In genomic region chr11:8285228-8285627, GRCh38 we compare ENCODE assay signal across 36 cellular contexts. TPM values are rescaled to one million over a fixed set of nuclear protein-coding genes. Genes with fewer than 3 reads are reported as not detected.
"Had no signal": no experiment of that assay in that cellular context is flagged by ENCODE, and none has a peak within 500 bp of the region (broad histone marks: within the 10 kb centered on the region; RNA-seq: fewer than 3 reads in every experiment).

No MANE protein-coding gene starts in this region.

- FAIRE-seq: TTC549, urothelium cell line had no signal

- H3K36me3 Mint-ChIP-seq: activated CD4-positive, alpha-beta memory T cell treated with anti-CD3 and anti-CD28 coated beads for 36 hours; activated naive CD8-positive, alpha-beta T cell treated with anti-CD3 and anti-CD28 coated beads for 36 hours; brain had no signal

- DNase-seq: activated CD4-positive, alpha-beta memory T cell treated with anti-CD3 and anti-CD28 coated beads for 36 hours; activated CD4-positive, alpha-beta T cell treated with anti-CD3 and anti-CD28 coated beads for 48 hours; activated naive CD4-positive, alpha-beta T cell treated with anti-CD3 and anti-CD28 coated beads for 36 hours; activated naive CD8-positive, alpha-beta T cell treated with anti-CD3 and anti-CD28 coated beads for 36 hours; activated T-cell treated with anti-CD3 and anti-CD28 coated beads for 4 hours; activated T-cell treated with anti-CD3 and anti-CD28 coated beads, Interleukin-2, amount 50 U/mL, for 72 hours; effector CD4-positive, alpha-beta T cell; foreskin keratinocyte; heart left ventricle; kidney glomerular epithelial cell; left lung; mesendoderm; mucosa of descending colon; nephron progenitor cell; nucleus accumbens; psoas muscle; SK-N-SH; stimulated activated CD4-positive, alpha-beta T cell treated with anti-CD3 and anti-CD28 coated beads, Interleukin-2, amount 100 ng/mL, for 48 hours; stimulated activated naive CD4-positive, alpha-beta T cell treated with Interleukin-2 at 50 U/mL for 16 hours; SW 1271; T-helper 9 cell; testis; transverse colon had no signal

- H3K9me3 Mint-ChIP-seq: activated CD4-positive, alpha-beta memory T cell treated with anti-CD3 and anti-CD28 coated beads for 36 hours; activated naive CD4-positive, alpha-beta T cell treated with anti-CD3 and anti-CD28 coated beads for 36 hours; activated naive CD8-positive, alpha-beta T cell treated with anti-CD3 and anti-CD28 coated beads for 36 hours; activated T-cell treated with anti-CD3 and anti-CD28 coated beads, Interleukin-2, amount 50 U/mL, for 72 hours; dendritic cell treated with granulocyte-macrophage colony-stimulating factor and Interleukin-4, amounts not matched to agents 40 ng/mL and 50 ng/mL, for 4 days; T-helper 1 cell treated with Interleukin-12 subunit alpha and Interleukin-12 subunit beta and Interleukin-4 antibody, amounts not matched to agents 30 μg/mL and 1 μg/mL, for 36 hours had no signal

- ATAC-seq: activated CD4-positive, CD25-positive, alpha-beta regulatory T cell treated with anti-CD3 and anti-CD28 coated beads, Interleukin-2, amount 50 U/mL, for 24 hours; activated T-cell treated with anti-CD3 and anti-CD28 coated beads, Interleukin-2, amount 50 U/mL, for 72 hours; foreskin keratinocyte; heart left ventricle; left lung; mucosa of descending colon; psoas muscle had no signal

- H3K9me3 ChIP-seq: ascending aorta, esophagus muscularis mucosa, heart left ventricle, left lung, mucosa of descending colon, psoas muscle, SK-N-SH, testis, transverse colon had no signal

- H3K27ac ChIP-seq: ascending aorta, cardiac muscle cell, esophagus muscularis mucosa, foreskin keratinocyte, heart left ventricle, left lung, parathyroid adenoma, psoas muscle, testis, transverse colon, VCaP had no signal

- H3K4me1 ChIP-seq: foreskin keratinocyte, left lung, parathyroid adenoma had no signal

- H3K36me3 ChIP-seq: ascending aorta, cardiac muscle cell, esophagus muscularis mucosa, heart left ventricle, left lung, transverse colon had no signal

- H3K4me1 Mint-ChIP-seq: activated naive CD8-positive, alpha-beta T cell treated with anti-CD3 and anti-CD28 coated beads for 36 hours had no signal

- H3K27me3 ChIP-seq: ascending aorta, cardiac muscle cell, esophagus muscularis mucosa, testis had no signal

- H3K4me3 ChIP-seq: ascending aorta, cardiac muscle cell, esophagus muscularis mucosa, heart left ventricle, left lung, lung, mucosa of descending colon, psoas muscle, testis, transverse colon had no signal

- H3K4me3 Mint-ChIP-seq: activated CD4-positive, alpha-beta memory T cell treated with anti-CD3 and anti-CD28 coated beads for 36 hours; activated naive CD4-positive, alpha-beta T cell treated with anti-CD3 and anti-CD28 coated beads for 36 hours; activated naive CD8-positive, alpha-beta T cell treated with anti-CD3 and anti-CD28 coated beads for 36 hours; activated T-cell treated with anti-CD3 and anti-CD28 coated beads, Interleukin-2, amount 50 U/mL, for 72 hours; dendritic cell treated with granulocyte-macrophage colony-stimulating factor and Interleukin-4, amounts not matched to agents 40 ng/mL and 50 ng/mL, for 4 days; nephron progenitor cell; T-helper 1 cell treated with Interleukin-12 subunit alpha and Interleukin-12 subunit beta and Interleukin-4 antibody, amounts not matched to agents 30 μg/mL and 1 μg/mL, for 36 hours had no signal

- H3K27ac Mint-ChIP-seq: activated CD4-positive, alpha-beta memory T cell treated with anti-CD3 and anti-CD28 coated beads for 36 hours; activated naive CD4-positive, alpha-beta T cell treated with anti-CD3 and anti-CD28 coated beads for 36 hours; activated naive CD8-positive, alpha-beta T cell treated with anti-CD3 and anti-CD28 coated beads for 36 hours; activated T-cell treated with anti-CD3 and anti-CD28 coated beads, Interleukin-2, amount 50 U/mL, for 72 hours; dendritic cell treated with granulocyte-macrophage colony-stimulating factor and Interleukin-4, amounts not matched to agents 40 ng/mL and 50 ng/mL, for 4 days; T-helper 1 cell treated with Interleukin-12 subunit alpha and Interleukin-12 subunit beta and Interleukin-4 antibody, amounts not matched to agents 30 μg/mL and 1 μg/mL, for 36 hours had no signal

RNA-seq across cellular contexts. Expression of gene LMO1, which starts 21.6 kb away (rescaled TPM):
- total RNA-seq: activated CD4-positive, alpha-beta memory T cell treated with anti-CD3 and anti-CD28 coated beads for 36 hours; activated naive CD4-positive, alpha-beta T cell treated with anti-CD3 and anti-CD28 coated beads for 36 hours; activated naive CD8-positive, alpha-beta T cell treated with anti-CD3 and anti-CD28 coated beads for 36 hours; ascending aorta; foreskin keratinocyte; left lung; myocyte; transverse colon had no signal
- polyA plus RNA-seq: foreskin keratinocyte, lung had no signal
